Comparison of ENCODE assay signal across 9 cellular contexts in genomic region chr12:6215932-6216494, GRCh38. TPM values are rescaled to one million over a fixed set of nuclear protein-coding genes. Genes with fewer than 3 reads are reported as not detected.
DNase-seq lines count a peak whose midpoint lies in the region; ATAC-seq and TF ChIP-seq lines count a peak whose summit lies in the region.
"Had no signal": no experiment of that assay in that cellular context is flagged by ENCODE, and none has a peak within 500 bp of the region (broad histone marks: within the 10 kb centered on the region; RNA-seq: fewer than 3 reads in every experiment).

No MANE protein-coding gene starts in this region.

- peak; percentile 56 for TF ChIP-seq POLR2A in prostate gland (IDR thresholded peaks at IDR 0.05)

- peak overlapping the region; percentile 96 for H3K27ac ChIP-seq in GM23338 (ENCODE audit: low read depth)
- peak overlapping the region; percentile 98 for H3K27ac ChIP-seq in SJSA1
- peak overlapping the region; percentile 88 to 98 for H3K27ac ChIP-seq in prostate gland

- 38% methylated on average over 5 of the region's 5 CpGs for WGBS in prostate gland

- H3K27me3 Mint-ChIP-seq in GM23338 (ENCODE audit: insufficient read depth, low read depth, poor library complexity), result peaks cover 29% of the 10 kb centered on the region

- TF ChIP-seq CTCF in GM23338 (conservative IDR thresholded peaks at IDR 0.05; ENCODE audit: low read depth in 2 of 2) (no peak), prostate gland (IDR thresholded peaks at IDR 0.05) (no peak)

- H3K36me3 Mint-ChIP-seq in GM23338 (ENCODE audit: low read depth), result peaks cover 38% of the 10 kb centered on the region

- intact Hi-C loops in prostate gland (cut with DNase I), result no loop called here

- DNase-seq in GM23338 (ENCODE audit: low spot score), result peak; percentile 67
- DNase-seq in SJSA1 (ENCODE audit: low read depth in 1 of 2, low spot score in 2 of 2), result peak; percentile 99
- peak; percentile 85 for DNase-seq in foreskin melanocyte
- DNase-seq in prostate gland (ENCODE audit: low spot score), result peak; percentile 99
- no peak for DNase-seq in GM19238 (ENCODE audit: insufficient read length, low spot score)
- no peak for DNase-seq in NCI-H2081 (lab: John Stamatoyannopoulos, UW)
- DNase-seq in activated naive CD4-positive, alpha-beta T cell treated with Interleukin-2 at 50 U/mL for 16 hours, result no peak

- peak overlapping the region; percentile 59; the same call in 1 of the 3 replicates for H3K4me3 Mint-ChIP-seq in GM23338

- H3K36me3 ChIP-seq in GM23338 (ENCODE audit: insufficient read depth), result no peaks in the 10 kb centered on the region
- H3K36me3 ChIP-seq in SJSA1, result peaks cover 40% of the 10 kb centered on the region
- H3K36me3 ChIP-seq in prostate gland, result no peaks in the 10 kb centered on the region
- H3K36me3 ChIP-seq: ovary had no signal

- peaks cover 89% of the 10 kb centered on the region for H3K4me1 Mint-ChIP-seq in GM23338

- peak; percentile 25 for ATAC-seq in GM23338
- no peak for ATAC-seq in HG02759 (IDR thresholded peaks at IDR 0.05; ENCODE audit: unreplicated experiment)

- H3K79me2 ChIP-seq in GM23338 (replicated peaks; ENCODE audit: insufficient read depth), result peaks cover 84% of the 10 kb centered on the region

- H3F3A ChIP-seq in GM23338 (replicated peaks; ENCODE audit: low read depth), result peaks cover 11% of the 10 kb centered on the region; the same call in 1 of the 2 replicates

- H2AFZ ChIP-seq in GM23338, result no peak overlapping the region

- peak overlapping the region; percentile 99 for H3K27ac Mint-ChIP-seq in GM23338

- H3K4me2 ChIP-seq in GM23338, result peak overlapping the region; percentile 44

- H3K4me1 ChIP-seq in GM23338 (ENCODE audit: insufficient read depth) (peaks cover 82% of the 10 kb centered on the region), SJSA1 (replicated peaks) (peaks cover 85% of the 10 kb centered on the region), prostate gland (replicated peaks) (peaks cover 42% of the 10 kb centered on the region)

- H3K4me3 ChIP-seq in GM23338, result peak overlapping the region; percentile 27
- no peak overlapping the region for H3K4me3 ChIP-seq in SJSA1
- H3K4me3 ChIP-seq in prostate gland, result no peak overlapping the region
- H3K4me3 ChIP-seq: ovary had no signal

- H3K27me3 ChIP-seq in GM23338 (ENCODE audit: insufficient read depth) (no peaks in the 10 kb centered on the region), SJSA1 (replicated peaks) (no peaks in the 10 kb centered on the region), prostate gland (replicated peaks; ENCODE audit: insufficient read depth) (no peaks in the 10 kb centered on the region)
- H3K27me3 ChIP-seq: ovary had no signal

- H3K9me3 ChIP-seq in SJSA1 (replicated peaks), result peaks cover 7% of the 10 kb centered on the region
- H3K9me3 ChIP-seq in prostate gland, result no peaks in the 10 kb centered on the region
- H3K9me3 ChIP-seq: ovary had no signal

- no peaks in the 10 kb centered on the region for H3K9me3 Mint-ChIP-seq in GM23338

- peaks cover 14% of the 10 kb centered on the region; the same call in 1 of the 2 replicates for H4K20me1 ChIP-seq in GM23338 (replicated peaks; ENCODE audit: insufficient read depth)

- no peaks in the 10 kb centered on the region for H3K9me2 ChIP-seq in GM23338 (ENCODE audit: insufficient read depth)

TF ChIP-seq in GM23338, 12 proteins besides CTCF, POLR2A, EP300 and RAD21:
- TF ChIP-seq EZH2phosphoT487 (IDR thresholded peaks at IDR 0.05; ENCODE audit: unreplicated experiment) (no peak), POLR2AphosphoS5 (IDR thresholded peaks at IDR 0.05; ENCODE audit: low read depth) (0 out of 2 replicates have a peak, but pooled peaks have one; percentile 2)

RNA-seq across cellular contexts. Expression of gene CD9, which starts 15.8 kb away (rescaled TPM):
- total RNA-seq in GM23338 (2014; rRNA removed; shearing (Covaris generic)), result 222 and 227 TPM in 2 replicates
- polyA plus RNA-seq in GM23338 (2016; fragmentation: Nextera tagmentation; extraction: Ambion mirVana), result 250 and 251 TPM in 2 replicates
- 279 and 304 TPM in 2 replicates for total RNA-seq in SJSA1 (2014; rRNA removed; shearing (Covaris generic))
- 100 to 1,000 TPM; 198 to 845 TPM for total RNA-seq in prostate gland

Comparison
In these comparisons a context has a peak if more than half of its experiments do, and no peak if none do; other contexts are left out.
1. DNase-seq: peak in GM23338 (single experiment), SJSA1 (2 of 2), foreskin melanocyte (single experiment) and prostate gland (single experiment); none in GM19238 (single experiment), NCI-H2081 (0 of 2) and activated naive CD4-positive, alpha-beta T cell treated with Interleukin-2 at 50 U/mL for 16 hours (single experiment).
2. Peak in every context shown above with its lines, with median percentiles within 50 percentile points of each other: H3K27ac ChIP-seq.